Comparison of ENCODE assay signal across 31 cellular contexts in the genomic region with DNA sequence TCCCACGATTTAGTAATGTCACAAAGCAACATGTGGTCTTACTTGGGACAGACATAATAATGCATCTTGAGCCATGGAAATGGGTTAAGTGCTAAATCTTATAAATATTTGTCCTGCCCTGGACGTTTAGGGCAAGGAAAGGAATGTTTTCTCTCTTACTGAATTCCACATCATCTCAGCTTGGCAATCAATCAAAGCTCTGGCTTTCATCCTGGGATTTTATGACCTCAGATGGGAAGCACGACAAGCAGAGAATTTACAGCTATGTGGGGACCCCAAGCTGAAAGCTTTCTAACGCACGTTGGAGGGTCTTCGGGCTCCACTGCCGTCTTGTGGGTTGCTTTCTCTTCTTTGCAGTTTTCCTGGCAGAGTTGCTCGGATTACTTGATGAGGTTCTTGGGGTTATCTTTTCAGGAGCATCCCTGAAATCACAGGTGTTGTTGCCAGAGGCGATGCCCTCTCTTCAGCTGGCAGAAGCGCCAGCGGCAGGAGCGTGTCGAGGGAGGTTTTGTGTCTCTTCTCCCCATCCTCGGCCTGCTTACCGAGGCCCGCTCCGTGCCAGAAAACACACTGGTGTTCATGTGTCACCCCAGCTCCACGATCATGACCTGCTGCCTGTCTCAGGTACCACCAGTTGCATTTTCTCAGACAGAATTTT.
A peak's percentile ranks its signal among the peaks of the same experiment; 100 is the strongest.
DNase-seq lines count a peak whose midpoint lies in the region; ATAC-seq and TF ChIP-seq lines count a peak whose summit lies in the region.
"Had no signal": no experiment of that assay in that cellular context is flagged by ENCODE, and none has a peak within 500 bp of the region (broad histone marks: within the 10 kb centered on the region; RNA-seq: fewer than 3 reads in every experiment).

No MANE protein-coding gene starts in this region.

- no peaks in the 10 kb centered on the region for H3K9me3 ChIP-seq in SK-N-SH
- H3K9me3 ChIP-seq in CD4-positive, alpha-beta memory T cell (ENCODE audit: control insufficient read depth in 1 of 2, low read length in 2 of 2) = no peaks in the 10 kb centered on the region
- H3K9me3 ChIP-seq: breast epithelium, Caco-2, MG63, tibial nerve had no signal

- no peak overlapping the region for H3K4me3 Mint-ChIP-seq in chondrocyte (ENCODE audit: unreplicated experiment)
- H3K4me3 Mint-ChIP-seq in CD4-positive, alpha-beta memory T cell = no peak overlapping the region
- H3K4me3 Mint-ChIP-seq: activated CD4-positive, alpha-beta memory T cell treated with anti-CD3 and anti-CD28 coated beads, Interleukin-2, amount 10 ng/mL, durations not matched to agents 7 days and 5 days; activated naive CD8-positive, alpha-beta T cell; mesothelial cell of epicardium; naive thymus-derived CD4-positive, alpha-beta T cell; T-helper 1 cell treated with Interleukin-12 subunit alpha and Interleukin-12 subunit beta and Interleukin-4 antibody, amounts not matched to agents 30 μg/mL and 1 μg/mL, for 36 hours had no signal

- no peaks in the 10 kb centered on the region for H3K27me3 ChIP-seq in SK-N-SH (ENCODE audit: insufficient read depth)
- H3K27me3 ChIP-seq in CD4-positive, alpha-beta memory T cell (ENCODE audit: insufficient read depth, low read length) = no peaks in the 10 kb centered on the region
- H3K27me3 ChIP-seq: MG63 had no signal

- no peaks in the 10 kb centered on the region for H3K36me3 Mint-ChIP-seq in chondrocyte (ENCODE audit: low read depth)
- no peaks in the 10 kb centered on the region for H3K36me3 Mint-ChIP-seq in CD4-positive, alpha-beta memory T cell
- H3K36me3 Mint-ChIP-seq: activated naive CD8-positive, alpha-beta T cell; mesothelial cell of epicardium; naive thymus-derived CD4-positive, alpha-beta T cell had no signal

- H3K9me2 ChIP-seq in SK-N-SH = no peaks in the 10 kb centered on the region

- ATAC-seq in SK-N-SH treated with all-trans-retinoic acid at 6 μM for 48 hours (no peak), HG03159 (IDR thresholded peaks at IDR 0.05; ENCODE audit: unreplicated experiment) (no peak), GM21528 (IDR thresholded peaks at IDR 0.05; ENCODE audit: low FRiP score, unreplicated experiment) (no peak)
- ATAC-seq: naive thymus-derived CD4-positive, alpha-beta T cell had no signal

- CTCF ChIA-PET in SK-N-SH (lab: Yijun Ruan, JAX) = interaction anchor here (0.9 to 3.3 kb wide), 4 partner anchors 173 to 558 kb away, joined by 3 to 25 read pairs (median 3); no protein-coding TSS in a partner anchor
- CTCF ChIA-PET in CD4-positive, alpha-beta memory T cell (lab: Charles Lee; ENCODE audit: partially characterized antibody) = no interaction called here

- 42% methylated on average over 13 of the region's 18 CpGs for WGBS in SK-N-SH (ENCODE audit: low lambda C conversion rate)

- no peak overlapping the region for H3K4me3 ChIP-seq in SK-N-SH (ENCODE audit: low read depth in 2 of 2, low read length in 1 of 2)
- no peak overlapping the region for H3K4me3 ChIP-seq in CD4-positive, alpha-beta memory T cell (ENCODE audit: low read length in 2 of 2)
- H3K4me3 ChIP-seq: breast epithelium, MG63, tibial nerve had no signal

- peak overlapping the region; percentile 86 for H3K27ac Mint-ChIP-seq in chondrocyte (ENCODE audit: unreplicated experiment)
- H3K27ac Mint-ChIP-seq in CD4-positive, alpha-beta memory T cell = no peak overlapping the region
- H3K27ac Mint-ChIP-seq: activated CD4-positive, alpha-beta memory T cell treated with anti-CD3 and anti-CD28 coated beads, Interleukin-2, amount 10 ng/mL, durations not matched to agents 7 days and 5 days; activated naive CD8-positive, alpha-beta T cell; mesothelial cell of epicardium; naive thymus-derived CD4-positive, alpha-beta T cell; T-helper 1 cell treated with Interleukin-12 subunit alpha and Interleukin-12 subunit beta and Interleukin-4 antibody, amounts not matched to agents 30 μg/mL and 1 μg/mL, for 36 hours had no signal

- no peaks in the 10 kb centered on the region for H3K27me3 Mint-ChIP-seq in chondrocyte (ENCODE audit: low read depth)
- H3K27me3 Mint-ChIP-seq in CD4-positive, alpha-beta memory T cell = peaks cover 2 to 6% of the 10 kb centered on the region in 2 donors

- no peak overlapping the region for H3K4me2 ChIP-seq in SK-N-SH

- H3K9me3 Mint-ChIP-seq in chondrocyte (ENCODE audit: low read depth) = no peaks in the 10 kb centered on the region
- H3K9me3 Mint-ChIP-seq in CD4-positive, alpha-beta memory T cell = peaks cover 0 to 3% (median 0%) of the 10 kb centered on the region in 8 donors
- H3K9me3 Mint-ChIP-seq: activated CD4-positive, alpha-beta memory T cell treated with anti-CD3 and anti-CD28 coated beads, Interleukin-2, amount 10 ng/mL, durations not matched to agents 7 days and 5 days; mesothelial cell of epicardium; T-helper 1 cell treated with Interleukin-12 subunit alpha and Interleukin-12 subunit beta and Interleukin-4 antibody, amounts not matched to agents 30 μg/mL and 1 μg/mL, for 36 hours had no signal

- intact Hi-C loops in CD4-positive, alpha-beta memory T cell (cut with micrococcal nuclease) = no loop called here

- H3K79me2 ChIP-seq in SK-N-SH (ENCODE audit: insufficient read depth) = no peaks in the 10 kb centered on the region

- POLR2A ChIA-PET in SK-N-SH (lab: Yijun Ruan, JAX) = no interaction called here
- POLR2A ChIA-PET in CD4-positive, alpha-beta memory T cell (lab: Charles Lee; ENCODE audit: partially characterized antibody) = no interaction called here

- H2AFZ ChIP-seq in SK-N-SH (ENCODE audit: low read depth) = no peak overlapping the region

- H4K20me1 ChIP-seq in SK-N-SH (ENCODE audit: insufficient read depth) = no peaks in the 10 kb centered on the region

- TF ChIP-seq CTCF in SK-N-SH (IDR thresholded peaks at IDR 0.05) = no peak
- no peak for TF ChIP-seq CTCF in chondrocyte (IDR thresholded peaks at IDR 0.05)

- no peak for TF ChIP-seq EP300 in SK-N-SH (IDR thresholded peaks at IDR 0.05; ENCODE audit: borderline replicate concordance in 1 of 2, low read depth in 1 of 2, low read length in 1 of 2)

- TF ChIP-seq RAD21 in SK-N-SH (IDR thresholded peaks at IDR 0.05; ENCODE audit: low read length) = no peak

- H3K36me3 ChIP-seq in SK-N-SH (replicated peaks in 1 of 2; ENCODE audit: control insufficient read depth in 1 of 2, insufficient read depth in 2 of 2, low read length in 1 of 2) = no peaks in the 10 kb centered on the region
- no peaks in the 10 kb centered on the region for H3K36me3 ChIP-seq in CD4-positive, alpha-beta memory T cell (ENCODE audit: insufficient read depth, low read length)
- H3K36me3 ChIP-seq: breast epithelium, MG63, tibial nerve had no signal

- no peak overlapping the region for H3K9ac ChIP-seq in SK-N-SH

- no peaks in the 10 kb centered on the region for H3F3A ChIP-seq in SK-N-SH (replicated peaks; ENCODE audit: insufficient read depth)

- H3K4me1 ChIP-seq in SK-N-SH (ENCODE audit: control insufficient read depth in 1 of 2, insufficient read depth in 2 of 2, low read depth in 1 of 2, low read length in 1 of 2) = peaks cover 0 to 5% of the 10 kb centered on the region in 2 experiments; a peak in 2 of 4 replicates
- H3K4me1 ChIP-seq in CD4-positive, alpha-beta memory T cell (ENCODE audit: insufficient read depth, low read length) = no peaks in the 10 kb centered on the region
- H3K4me1 ChIP-seq: breast epithelium had no signal

- no peak for DNase-seq in SK-N-SH
- no peak for DNase-seq in chondrocyte (ENCODE audit: low spot score)
- DNase-seq in left kidney (ENCODE audit: low read depth, low spot score) = peak; percentile 81
- DNase-seq in NCI-H1417 (lab: John Stamatoyannopoulos, UW) = no peak
- DNase-seq in CD4-positive, alpha-beta memory T cell = no peak
- DNase-seq: activated CD4-positive, alpha-beta memory T cell treated with anti-CD3 and anti-CD28 coated beads, Interleukin-2, amount 10 ng/mL, durations not matched to agents 7 days and 5 days; activated CD4-positive, CD25-positive, alpha-beta regulatory T cell treated with anti-CD3 and anti-CD28 coated beads, Interleukin-2, amount 50 U/mL, for 72 hours; activated T-cell treated with anti-CD3 and anti-CD28 coated beads for 4 hours; Caco-2; GF-D8; GOT3; KG1; MG63; naive thymus-derived CD4-positive, alpha-beta T cell; NCI-H1105 treated with DMSO at 0.1 percent for 48 hours; NCI-H2029; NCI-H526; OCI-M1; stimulated activated CD4-positive, alpha-beta T cell treated with anti-CD3 and anti-CD28 coated beads, Interleukin-15, amount 100 ng/mL, for 24 hours; stimulated activated CD4-positive, alpha-beta T cell treated with anti-CD3 and anti-CD28 coated beads, Interleukin-4, amount 100 ng/mL, for 4 hours had no signal

- peaks cover 70% of the 10 kb centered on the region for H3K4me1 Mint-ChIP-seq in chondrocyte (ENCODE audit: low read depth)
- H3K4me1 Mint-ChIP-seq in CD4-positive, alpha-beta memory T cell = no peaks in the 10 kb centered on the region
- H3K4me1 Mint-ChIP-seq: activated CD4-positive, alpha-beta memory T cell treated with anti-CD3 and anti-CD28 coated beads, Interleukin-2, amount 10 ng/mL, durations not matched to agents 7 days and 5 days; naive thymus-derived CD4-positive, alpha-beta T cell had no signal

- no peak overlapping the region for H3K27ac ChIP-seq in SK-N-SH (ENCODE audit: low read depth in 2 of 2, low read length in 1 of 2)
- H3K27ac ChIP-seq in CD4-positive, alpha-beta memory T cell (ENCODE audit: low read depth, low read length) = no peak overlapping the region
- H3K27ac ChIP-seq: 22Rv1, breast epithelium, C4-2B, epithelial cell of prostate, tibial nerve had no signal

TF ChIP-seq in SK-N-SH treated with all-trans-retinoic acid at 6 μM for 48 hours, 23 proteins besides CTCF, POLR2A, EP300 and RAD21 (continues in another document):
- TF ChIP-seq ESRRG (CRISPR knock-in tag; IDR thresholded peaks at IDR 0.05) = no peak

TF ChIP-seq in SK-N-SH, 30 proteins besides CTCF, POLR2A, EP300 and RAD21 (continues in another document):
- TF ChIP-seq GATA2 (CRISPR knock-in tag; IDR thresholded peaks at IDR 0.05) (no peak), SMC3 (IDR thresholded peaks at IDR 0.05; ENCODE audit: low read depth, low read length) (no peak), CHD2 (IDR thresholded peaks at IDR 0.05; ENCODE audit: low read length, partially characterized antibody) (no peak), EZH2phosphoT487 (IDR thresholded peaks at IDR 0.05; ENCODE audit: borderline replicate concordance, low read depth) (no peak)
- TF ChIP-seq, protein P1, sequence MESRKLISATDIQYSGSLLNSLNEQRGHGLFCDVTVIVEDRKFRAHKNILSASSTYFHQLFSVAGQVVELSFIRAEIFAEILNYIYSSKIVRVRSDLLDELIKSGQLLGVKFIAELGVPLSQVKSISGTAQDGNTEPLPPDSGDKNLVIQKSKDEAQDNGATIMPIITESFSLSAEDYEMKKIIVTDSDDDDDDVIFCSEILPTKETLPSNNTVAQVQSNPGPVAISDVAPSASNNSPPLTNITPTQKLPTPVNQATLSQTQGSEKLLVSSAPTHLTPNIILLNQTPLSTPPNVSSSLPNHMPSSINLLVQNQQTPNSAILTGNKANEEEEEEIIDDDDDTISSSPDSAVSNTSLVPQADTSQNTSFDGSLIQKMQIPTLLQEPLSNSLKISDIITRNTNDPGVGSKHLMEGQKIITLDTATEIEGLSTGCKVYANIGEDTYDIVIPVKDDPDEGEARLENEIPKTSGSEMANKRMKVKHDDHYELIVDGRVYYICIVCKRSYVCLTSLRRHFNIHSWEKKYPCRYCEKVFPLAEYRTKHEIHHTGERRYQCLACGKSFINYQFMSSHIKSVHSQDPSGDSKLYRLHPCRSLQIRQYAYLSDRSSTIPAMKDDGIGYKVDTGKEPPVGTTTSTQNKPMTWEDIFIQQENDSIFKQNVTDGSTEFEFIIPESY (IDR thresholded peaks at IDR 0.05; ENCODE audit: borderline replicate concordance, low read depth) = no peak
